ENCODE assay signal across 1 cellular context in the genomic region with DNA sequence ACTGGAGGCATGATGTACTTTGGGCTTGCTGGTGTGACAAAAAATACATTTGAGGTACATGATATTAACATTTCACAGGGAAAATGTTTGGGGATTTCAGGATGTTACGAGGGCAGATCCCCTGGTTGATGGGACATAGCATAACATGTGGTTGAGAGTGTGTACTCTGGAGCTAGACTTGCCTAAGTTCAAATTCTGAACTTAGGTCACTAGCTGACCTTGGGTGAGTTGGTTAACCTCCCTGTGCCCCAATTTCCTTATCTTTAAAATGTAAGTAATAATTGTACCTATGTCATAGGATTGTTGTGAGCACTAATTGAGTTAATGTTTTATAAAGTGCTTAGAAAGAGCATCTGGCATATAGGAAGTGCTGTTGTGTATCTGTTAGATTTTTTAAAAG.
TF ChIP-seq lines count a peak whose summit lies in the region.

No MANE protein-coding gene starts in this region.

TF ChIP-seq in HepG2, 621 proteins besides CTCF, POLR2A, EP300 and RAD21 (continued from another document):
- TF ChIP-seq, protein P1, sequence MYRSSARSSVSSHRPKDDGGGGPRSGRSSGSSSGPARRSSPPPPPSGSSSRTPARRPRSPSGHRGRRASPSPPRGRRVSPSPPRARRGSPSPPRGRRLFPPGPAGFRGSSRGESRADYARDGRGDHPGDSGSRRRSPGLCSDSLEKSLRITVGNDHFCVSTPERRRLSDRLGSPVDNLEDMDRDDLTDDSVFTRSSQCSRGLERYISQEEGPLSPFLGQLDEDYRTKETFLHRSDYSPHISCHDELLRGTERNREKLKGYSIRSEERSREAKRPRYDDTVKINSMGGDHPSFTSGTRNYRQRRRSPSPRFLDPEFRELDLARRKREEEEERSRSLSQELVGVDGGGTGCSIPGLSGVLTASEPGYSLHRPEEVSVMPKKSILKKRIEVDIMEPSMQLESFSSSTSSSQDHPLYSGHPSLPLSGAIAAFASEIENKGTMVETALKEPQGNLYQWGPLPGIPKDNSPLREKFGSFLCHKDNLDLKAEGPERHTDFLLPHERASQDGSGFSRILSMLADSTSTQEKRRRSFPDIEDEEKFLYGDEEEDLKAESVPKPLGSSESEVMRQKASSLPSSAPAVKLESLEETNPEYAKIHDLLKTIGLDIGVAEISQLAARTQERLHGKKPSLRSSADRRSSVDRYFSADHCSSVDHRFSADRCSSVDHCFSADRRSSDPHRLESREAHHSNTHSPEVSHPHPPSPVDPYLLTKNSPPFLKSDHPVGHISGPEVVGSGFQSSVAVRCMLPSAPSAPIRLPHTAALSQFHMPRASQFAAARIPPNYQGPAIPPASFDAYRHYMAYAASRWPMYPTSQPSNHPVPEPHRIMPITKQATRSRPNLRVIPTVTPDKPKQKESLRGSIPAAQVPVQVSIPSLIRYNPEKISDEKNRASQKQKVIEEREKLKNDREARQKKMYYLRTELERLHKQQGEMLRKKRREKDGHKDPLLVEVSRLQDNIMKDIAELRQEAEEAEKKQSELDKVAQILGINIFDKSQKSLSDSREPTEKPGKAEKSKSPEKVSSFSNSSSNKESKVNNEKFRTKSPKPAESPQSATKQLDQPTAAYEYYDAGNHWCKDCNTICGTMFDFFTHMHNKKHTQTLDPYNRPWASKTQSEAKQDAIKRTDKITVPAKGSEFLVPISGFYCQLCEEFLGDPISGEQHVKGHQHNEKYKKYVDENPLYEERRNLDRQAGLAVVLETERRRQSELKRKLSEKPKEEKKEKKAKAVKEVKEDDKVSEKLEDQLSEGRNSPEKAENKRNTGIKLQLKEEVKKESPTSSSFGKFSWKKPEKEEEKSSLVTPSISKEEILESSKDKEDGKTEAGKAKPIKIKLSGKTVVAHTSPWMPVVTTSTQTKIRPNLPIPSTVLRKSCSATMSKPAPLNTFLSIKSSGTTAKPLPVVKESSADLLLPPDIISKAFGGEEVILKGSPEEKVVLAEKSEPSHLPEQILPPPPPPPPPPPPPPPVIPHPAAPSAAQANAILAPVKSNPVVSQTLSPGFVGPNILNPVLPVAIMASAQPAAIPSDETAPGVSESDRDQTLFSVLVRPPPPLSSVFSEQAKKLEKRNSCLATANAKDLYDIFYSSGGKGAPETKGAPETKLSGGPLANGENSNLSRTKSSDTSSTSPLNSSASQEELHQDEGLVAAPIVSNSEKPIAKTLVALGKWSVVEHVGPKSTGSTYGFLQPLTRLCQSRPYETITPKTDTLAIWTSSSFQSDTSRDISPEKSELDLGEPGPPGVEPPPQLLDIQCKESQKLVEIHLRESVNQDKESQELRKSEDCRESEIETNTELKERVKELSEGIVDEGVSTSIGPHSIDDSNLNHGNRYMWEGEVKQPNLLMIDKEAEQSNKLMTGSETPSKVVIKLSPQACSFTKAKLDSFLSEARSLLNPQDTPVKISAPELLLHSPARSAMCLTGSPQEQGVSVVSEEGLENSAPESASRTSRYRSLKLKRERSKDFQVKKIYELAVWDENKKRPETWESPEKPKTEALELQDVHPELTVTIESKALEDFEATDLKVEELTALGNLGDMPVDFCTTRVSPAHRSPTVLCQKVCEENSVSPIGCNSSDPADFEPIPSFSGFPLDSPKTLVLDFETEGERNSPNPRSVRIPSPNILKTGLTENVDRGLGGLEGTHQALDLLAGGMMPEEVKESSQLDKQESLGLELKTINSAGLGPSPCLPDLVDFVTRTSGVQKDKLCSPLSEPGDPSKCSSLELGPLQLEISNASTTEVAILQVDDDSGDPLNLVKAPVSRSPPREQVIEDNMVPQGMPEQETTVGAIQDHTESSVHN (CRISPR knock-in tag; IDR thresholded peaks at IDR 0.05): no peak
- TF ChIP-seq TBX2 (CRISPR knock-in tag; IDR thresholded peaks at IDR 0.05; ENCODE audit: borderline replicate concordance) (peak; percentile 18; the same call in 1 of the 2 replicates), ZNF724P (CRISPR knock-in tag; IDR thresholded peaks at IDR 0.05; ENCODE audit: borderline replicate concordance) (no peak), RBM22 (optimal IDR thresholded peaks at IDR 0.05; ENCODE audit: low read length) (no peak), ZNF292 (CRISPR knock-in tag; IDR thresholded peaks at IDR 0.05; ENCODE audit: borderline replicate concordance, low read depth) (no peak), HNF4A (CRISPR knock-in tag; IDR thresholded peaks at IDR 0.05) (peak; percentile 64), NR2F6 (IDR thresholded peaks at IDR 0.05) (peak; percentile 22; the same call in 1 of the 2 replicates), NR2F6 (CRISPR knock-in tag; IDR thresholded peaks at IDR 0.05) (no peak), CEBPG (CRISPR knock-in tag; IDR thresholded peaks at IDR 0.05) (peak; percentile 6; the same call in 1 of the 2 replicates)
